ENCODE assay signal across 10 cellular contexts in genomic region chr13:24251525-24251924, GRCh38. TPM values are rescaled to one million over a fixed set of nuclear protein-coding genes. Genes with fewer than 3 reads are reported as not detected.
A peak's percentile ranks its signal among the peaks of the same experiment; 100 is the strongest.
DNase-seq lines count a peak whose midpoint lies in the region; ATAC-seq and TF ChIP-seq lines count a peak whose summit lies in the region.
"Had no signal": no experiment of that assay in that cellular context is flagged by ENCODE, and none has a peak within 500 bp of the region (broad histone marks: within the 10 kb centered on the region; RNA-seq: fewer than 3 reads in every experiment).

No MANE protein-coding gene starts in this region.

- TF ChIP-seq CTCF in dorsolateral prefrontal cortex (IDR thresholded peaks at IDR 0.05 in 54 of 56, conservative IDR thresholded peaks at IDR 0.05 in 2 of 56; ENCODE audit: low read depth in 1 of 56, partially characterized antibody in 56 of 56), result no peak
- no peak for TF ChIP-seq CTCF in GM10248 (IDR thresholded peaks at IDR 0.05; ENCODE audit: control extremely low read depth, extremely low read depth, low read depth, missing control alignments)

- POLR2A ChIA-PET in GM10248 (lab: Yijun Ruan, JAX), result no interaction called here

- peak overlapping the region in 1 of 2 donors; percentile 49 for H3K27ac ChIP-seq in mucosa of rectum (ENCODE audit: low read depth in 2 of 2, low read length in 2 of 2)
- peak overlapping the region in 13 of 59 donors; percentile 8 to 67 (median 20) for H3K27ac ChIP-seq in dorsolateral prefrontal cortex

- H3K27me3 ChIP-seq in mucosa of rectum (ENCODE audit: control insufficient read depth in 2 of 2, insufficient read depth in 2 of 2, low read length in 2 of 2), result no peaks in the 10 kb centered on the region
- H3K27me3 ChIP-seq in dorsolateral prefrontal cortex, result no peaks in the 10 kb centered on the region

- peak; percentile 63 to 99 (median 83) for DNase-seq in T-helper 2 cell
- peak; percentile 77 for DNase-seq in activated T-helper 1 cell treated with Interleukin-2 at 50 U/mL for 16 hours (ENCODE audit: low read depth)
- peak; percentile 57 for DNase-seq in stimulated activated CD8-positive, alpha-beta memory T cell treated with anti-CD3 and anti-CD28 coated beads, Interleukin-4, amount 100 ng/mL, for 24 hours (ENCODE audit: low read depth)
- DNase-seq in dorsolateral prefrontal cortex, result no peak
- DNase-seq in GM10248 (ENCODE audit: extremely low spot score), result no peak
- DNase-seq in NCI-H1417 (lab: John Stamatoyannopoulos, UW), result no peak
- DNase-seq: DMS79 treated with DMSO at 0.1 percent for 48 hours, mesendoderm had no signal

- no peaks in the 10 kb centered on the region for H3K9me3 ChIP-seq in mucosa of rectum (ENCODE audit: control insufficient read depth in 2 of 2, low read length in 2 of 2)

- H3K4me3 ChIP-seq in mucosa of rectum (ENCODE audit: low read length in 2 of 2), result peak overlapping the region; percentile 50 to 59
- no peak overlapping the region for H3K4me3 ChIP-seq in dorsolateral prefrontal cortex

- peak overlapping the region; percentile 37 to 44 for H3K9ac ChIP-seq in mucosa of rectum (ENCODE audit: low read depth in 1 of 2, low read length in 2 of 2)

- ATAC-seq in GM19324 (IDR thresholded peaks at IDR 0.05; ENCODE audit: low FRiP score, unreplicated experiment), result no peak

- CTCF ChIA-PET in GM10248 (lab: Yijun Ruan, JAX), result interaction anchor here (0.8 to 1.0 kb wide), 2 partner anchors 23 to 32 kb away, joined by 3 read pairs; no protein-coding TSS in a partner anchor

- H3K4me1 ChIP-seq in mucosa of rectum (ENCODE audit: control insufficient read depth in 2 of 2, insufficient read depth in 2 of 2, low read length in 2 of 2), result peaks cover 6 to 10% of the 10 kb centered on the region in 2 donors

- intact Hi-C loops in dorsolateral prefrontal cortex (cut with DNase I), result no loop called here

- peaks cover 27 to 38% of the 10 kb centered on the region in 2 donors for H3K36me3 ChIP-seq in mucosa of rectum (ENCODE audit: control insufficient read depth in 2 of 2, insufficient read depth in 2 of 2, low read length in 2 of 2)

RNA-seq across cellular contexts. Expression of gene C1QTNF9, which starts 57.9 kb away (rescaled TPM):
- total RNA-seq in dorsolateral prefrontal cortex, result 1 to 10 TPM in 1 of 120 experiments, under 1 TPM in 16, not detected in 103; 0.18 to 1.0 (median 0.30) TPM

Comparison
In these comparisons a context has a peak if more than half of its experiments do, and no peak if none do; other contexts are left out.
1. DNase-seq: peak in T-helper 2 cell (5 of 5), activated T-helper 1 cell treated with Interleukin-2 at 50 U/mL for 16 hours (single experiment) and stimulated activated CD8-positive, alpha-beta memory T cell treated with anti-CD3 and anti-CD28 coated beads, Interleukin-4, amount 100 ng/mL, for 24 hours (single experiment); none in dorsolateral prefrontal cortex (0 of 10), GM10248 (single experiment) and NCI-H1417 (0 of 3).
2. H3K4me3 ChIP-seq: peak in mucosa of rectum (2 of 2); none in dorsolateral prefrontal cortex (0 of 59).